8 cellular contexts compared by ENCODE assay signal in the genomic region with DNA sequence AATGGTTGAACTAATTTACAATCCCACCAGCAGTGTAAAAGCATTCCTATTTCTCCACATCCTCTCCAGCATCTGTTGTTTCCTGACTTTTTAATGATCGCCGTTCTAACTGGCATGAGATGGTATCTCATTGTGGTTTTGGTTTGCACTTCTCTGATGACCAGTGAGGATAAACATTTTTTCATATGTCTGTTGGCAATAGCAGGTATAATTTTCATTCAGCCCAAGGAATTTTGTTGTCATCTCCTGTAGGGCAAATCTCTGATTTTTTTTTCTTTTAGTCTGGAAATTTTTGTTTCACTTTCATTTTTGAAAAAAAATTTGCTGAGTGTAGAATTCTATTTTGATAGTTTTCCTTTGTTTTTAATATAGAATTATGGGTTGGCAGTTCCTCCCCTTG.
A peak's percentile ranks its signal among the peaks of the same experiment; 100 is the strongest.
DNase-seq lines count a peak whose midpoint lies in the region; ATAC-seq, FAIRE-seq and TF ChIP-seq lines count a peak whose summit lies in the region.
"Not testable (repeated sequence)": the region's sequence is repeated elsewhere in the genome, so short reads cannot be mapped to it uniquely, and the experiment has no call there.

No MANE protein-coding gene starts in this region.

- not testable (repeated sequence) for TF ChIP-seq POLR2A in endothelial cell of umbilical vein (IDR thresholded peaks at IDR 0.05; ENCODE audit: low read depth, low read length)

- FAIRE-seq in endothelial cell of umbilical vein (lab: Jason Lieb, UNC): not testable (repeated sequence)

- not testable (repeated sequence) for H3K79me2 ChIP-seq in endothelial cell of umbilical vein (ENCODE audit: control insufficient read depth, insufficient read depth, low read length); osteoblast (ENCODE audit: insufficient read depth, low read length)

- not testable (repeated sequence) for H3K36me3 ChIP-seq in A673 (ENCODE audit: insufficient read depth, low read length, poor library complexity, severe bottlenecking); endothelial cell of umbilical vein (ENCODE audit: control insufficient read depth in 2 of 2, extremely low read depth in 1 of 2, insufficient read depth in 2 of 2, low read length in 2 of 2); osteoblast (ENCODE audit: insufficient read depth, low read length)

- H2AFZ ChIP-seq in endothelial cell of umbilical vein (ENCODE audit: low read depth, low read length): not testable (repeated sequence)
- peak overlapping the region; percentile 50 for H2AFZ ChIP-seq in osteoblast (ENCODE audit: low read length)

- CTCF ChIA-PET in A673 (lab: Charles Lee); T-cell (lab: Charles Lee); activated CD8-positive, alpha-beta memory T cell treated with anti-CD3 and anti-CD28 coated beads, Interleukin-2, amount 10 ng/mL, durations not matched to agents 7 days and 5 days (lab: Charles Lee); endothelial cell of umbilical vein (lab: Charles Lee): not testable (repeated sequence)

- not testable (repeated sequence) for H3K9me3 Mint-ChIP-seq in T-cell; activated CD8-positive, alpha-beta memory T cell treated with anti-CD3 and anti-CD28 coated beads, Interleukin-2, amount 10 ng/mL, durations not matched to agents 7 days and 5 days (ENCODE audit: low read depth); activated naive CD8-positive, alpha-beta T cell treated with anti-CD3 and anti-CD28 coated beads, Interleukin-2, amount 50 U/mL, for 24 hours

- not testable (repeated sequence) for H3K27me3 ChIP-seq in A673 (replicated peaks; ENCODE audit: insufficient read depth, low read depth, low read length, poor library complexity); endothelial cell of umbilical vein (ENCODE audit: control insufficient read depth in 2 of 2, insufficient read depth in 2 of 2, low read length in 2 of 2); osteoblast (ENCODE audit: insufficient read depth, low read length)

- H3K9me1 ChIP-seq in endothelial cell of umbilical vein (replicated peaks; ENCODE audit: control insufficient read depth, extremely low read depth, insufficient read depth, low read length): not testable (repeated sequence)

- not testable (repeated sequence) for H4K20me1 ChIP-seq in endothelial cell of umbilical vein (replicated peaks; ENCODE audit: control insufficient read depth, extremely low read depth, insufficient read depth, low read length); osteoblast (ENCODE audit: insufficient read depth, low read length)

- not testable (repeated sequence) for H3K9me3 ChIP-seq in A673 (ENCODE audit: low read depth, low read length, poor library complexity, severe bottlenecking); endothelial cell of umbilical vein (replicated peaks; ENCODE audit: control insufficient read depth, insufficient read depth, low read length); osteoblast (ENCODE audit: low read depth, low read length)

- not testable (repeated sequence) for H3K27ac ChIP-seq in A673 (ENCODE audit: low read depth, low read length, poor library complexity, severe bottlenecking); endothelial cell of umbilical vein (ENCODE audit: insufficient read depth, low read depth, low read length); osteoblast (ENCODE audit: low read depth, low read length)

- H3K27ac Mint-ChIP-seq in T-cell; activated CD8-positive, alpha-beta memory T cell treated with anti-CD3 and anti-CD28 coated beads, Interleukin-2, amount 10 ng/mL, durations not matched to agents 7 days and 5 days; activated naive CD8-positive, alpha-beta T cell treated with anti-CD3 and anti-CD28 coated beads, Interleukin-2, amount 50 U/mL, for 24 hours: not testable (repeated sequence)

- peak overlapping the region; percentile 31 to 69 (median 31) for H3K4me3 Mint-ChIP-seq in T-cell
- peak overlapping the region; percentile 72 for H3K4me3 Mint-ChIP-seq in activated CD8-positive, alpha-beta memory T cell treated with anti-CD3 and anti-CD28 coated beads, Interleukin-2, amount 10 ng/mL, durations not matched to agents 7 days and 5 days
- peak overlapping the region; percentile 64 for H3K4me3 Mint-ChIP-seq in activated naive CD8-positive, alpha-beta T cell treated with anti-CD3 and anti-CD28 coated beads, Interleukin-2, amount 50 U/mL, for 24 hours

- H3K4me2 ChIP-seq in endothelial cell of umbilical vein (ENCODE audit: insufficient read depth, low read length): peak overlapping the region; percentile 42
- H3K4me2 ChIP-seq in osteoblast (ENCODE audit: insufficient read depth, low read length): peak overlapping the region; percentile 39

- not testable (repeated sequence) for DNase-seq in A673 (ENCODE audit: low spot score); T-cell; activated CD8-positive, alpha-beta memory T cell treated with anti-CD3 and anti-CD28 coated beads, Interleukin-2, amount 10 ng/mL, durations not matched to agents 7 days and 5 days; activated naive CD8-positive, alpha-beta T cell treated with anti-CD3 and anti-CD28 coated beads, Interleukin-2, amount 50 U/mL, for 24 hours; endothelial cell of umbilical vein (ENCODE audit: low read depth, low spot score); osteoblast (ENCODE audit: insufficient read length, low spot score, missing footprints)
- peak; percentile 29 for DNase-seq in EL
- peak; percentile 52 for DNase-seq in LHCN-M2 (ENCODE audit: low read depth)

- H3K27me3 Mint-ChIP-seq in T-cell; activated CD8-positive, alpha-beta memory T cell treated with anti-CD3 and anti-CD28 coated beads, Interleukin-2, amount 10 ng/mL, durations not matched to agents 7 days and 5 days; activated naive CD8-positive, alpha-beta T cell treated with anti-CD3 and anti-CD28 coated beads, Interleukin-2, amount 50 U/mL, for 24 hours: not testable (repeated sequence)

- H3K36me3 Mint-ChIP-seq in T-cell; activated CD8-positive, alpha-beta memory T cell treated with anti-CD3 and anti-CD28 coated beads, Interleukin-2, amount 10 ng/mL, durations not matched to agents 7 days and 5 days; activated naive CD8-positive, alpha-beta T cell treated with anti-CD3 and anti-CD28 coated beads, Interleukin-2, amount 50 U/mL, for 24 hours (ENCODE audit: low read depth): not testable (repeated sequence)

- peaks cover 10 to 13% (median 11%) of the 10 kb centered on the region in 3 donors for H3K4me1 Mint-ChIP-seq in T-cell
- not testable (repeated sequence) for H3K4me1 Mint-ChIP-seq in activated CD8-positive, alpha-beta memory T cell treated with anti-CD3 and anti-CD28 coated beads, Interleukin-2, amount 10 ng/mL, durations not matched to agents 7 days and 5 days; activated naive CD8-positive, alpha-beta T cell treated with anti-CD3 and anti-CD28 coated beads, Interleukin-2, amount 50 U/mL, for 24 hours

- H3K9ac ChIP-seq in endothelial cell of umbilical vein (replicated peaks; ENCODE audit: extremely low read depth, insufficient read depth, low read length): not testable (repeated sequence)

- BruUV-seq in A673 (replicated peaks; lab: Mats Ljungman, UMichigan); endothelial cell of umbilical vein (replicated peaks; lab: Mats Ljungman, UMichigan): not testable (repeated sequence)

- POLR2A ChIA-PET in A673 (lab: Charles Lee; ENCODE audit: low non-redundant PET); T-cell (lab: Charles Lee); endothelial cell of umbilical vein (lab: Charles Lee): not testable (repeated sequence)

- not testable (repeated sequence) for TF ChIP-seq CTCF in A673 (conservative IDR thresholded peaks at IDR 0.05; ENCODE audit: low read depth, low read length); endothelial cell of umbilical vein (IDR thresholded peaks at IDR 0.05; ENCODE audit: extremely low read depth in 1 of 2, insufficient read depth in 1 of 2, low read depth in 1 of 2, low read length in 2 of 2); osteoblast (IDR thresholded peaks at IDR 0.05; ENCODE audit: extremely low read depth, low read depth, low read length)

- H3K4me1 ChIP-seq in A673 (ENCODE audit: insufficient read depth, low read length, poor library complexity, severe bottlenecking); endothelial cell of umbilical vein (ENCODE audit: control insufficient read depth, extremely low read depth, insufficient read depth, low read length); osteoblast (ENCODE audit: insufficient read depth, low read length): not testable (repeated sequence)

- H3K4me3 ChIP-seq in A673 (ENCODE audit: low read depth, low read length, poor library complexity, severe bottlenecking) (peak overlapping the region; percentile 14), endothelial cell of umbilical vein (replicated peaks in 1 of 3; ENCODE audit: insufficient read depth in 1 of 3, low read depth in 1 of 3, low read length in 3 of 3) (peak overlapping the region in 1 of 3 experiments; percentile 36), osteoblast (ENCODE audit: insufficient read depth, low read length) (peak overlapping the region; percentile 59)

- ATAC-seq in T-cell (replicated peaks in 1 of 4); activated CD8-positive, alpha-beta memory T cell treated with anti-CD3 and anti-CD28 coated beads, Interleukin-2, amount 10 ng/mL, durations not matched to agents 7 days and 5 days; activated naive CD8-positive, alpha-beta T cell treated with anti-CD3 and anti-CD28 coated beads, Interleukin-2, amount 50 U/mL, for 24 hours: not testable (repeated sequence)

- dilution Hi-C loops in endothelial cell of umbilical vein (cut with MboI; ENCODE audit: extremely low pct_ligation_motif_present, low sequenced_read_pairs): not testable (repeated sequence)

- intact Hi-C loops in A673 (cut with micrococcal nuclease; ENCODE audit: unreplicated experiment); endothelial cell of umbilical vein (cut with micrococcal nuclease): not testable (repeated sequence)
